25 cellular contexts compared by ENCODE assay signal in the genomic region with DNA sequence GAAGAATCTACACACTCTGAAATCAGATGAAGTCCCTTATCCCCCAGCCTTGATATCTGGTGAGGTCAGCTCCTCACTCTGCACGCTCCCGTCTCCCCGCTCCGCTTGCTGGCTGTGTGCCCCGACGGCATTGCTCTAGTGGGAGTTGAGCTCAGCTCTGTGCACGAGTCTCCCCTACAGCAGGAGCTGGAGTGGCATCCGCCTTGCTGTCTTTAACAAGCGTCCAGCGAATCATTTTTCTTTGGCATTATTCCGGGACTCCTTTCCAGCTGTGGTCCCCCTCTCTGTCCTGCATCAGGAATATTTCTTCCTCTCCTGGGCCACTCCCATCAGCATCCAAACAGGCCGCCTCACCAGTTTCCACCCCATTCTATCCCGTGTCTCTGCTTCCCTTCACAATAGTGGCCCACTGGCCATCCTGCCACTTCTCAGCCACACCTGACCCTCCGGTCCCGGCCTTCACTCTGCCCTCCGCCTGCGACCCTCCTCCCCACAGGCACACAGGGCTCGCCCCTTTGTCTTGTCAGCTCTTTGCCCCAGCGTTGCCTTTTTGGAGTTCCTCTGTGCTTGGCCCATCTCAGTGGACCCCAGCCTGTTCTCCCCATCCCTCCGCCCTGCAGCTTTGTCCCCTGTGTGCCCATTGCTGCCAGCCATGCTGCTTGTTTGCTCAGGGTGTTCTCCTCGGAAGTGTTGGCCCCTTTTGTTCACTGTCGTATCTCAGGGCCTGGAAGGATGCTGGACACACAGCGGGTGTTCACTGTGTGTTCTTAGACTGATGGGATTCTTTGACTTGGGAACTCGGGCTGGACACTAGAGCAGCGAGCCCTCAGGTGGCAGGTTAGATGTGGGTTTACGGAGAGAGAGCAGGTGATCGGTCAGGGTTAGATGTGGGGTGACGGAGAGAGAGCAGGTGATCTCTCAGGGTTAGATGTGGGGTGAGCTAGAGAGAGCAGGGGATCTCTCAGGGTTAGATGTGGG.
DNase-seq lines count a peak whose midpoint lies in the region; ATAC-seq and TF ChIP-seq lines count a peak whose summit lies in the region.
"Had no signal": no experiment of that assay in that cellular context is flagged by ENCODE, and none has a peak within 500 bp of the region (broad histone marks: within the 10 kb centered on the region; RNA-seq: fewer than 3 reads in every experiment).

No MANE protein-coding gene starts in this region.

- TF ChIP-seq POLR2A in stomach (IDR thresholded peaks at IDR 0.05): no peak

- no peaks in the 10 kb centered on the region for H3K36me3 Mint-ChIP-seq in neural crest cell (ENCODE audit: low read depth)
- H3K36me3 Mint-ChIP-seq: activated naive CD4-positive, alpha-beta T cell treated with anti-CD3 and anti-CD28 coated beads, Interleukin-2, amount 50 U/mL, for 24 hours had no signal

- no peaks in the 10 kb centered on the region for H3K4me1 Mint-ChIP-seq in neural crest cell
- H3K4me1 Mint-ChIP-seq: activated naive CD4-positive, alpha-beta T cell treated with anti-CD3 and anti-CD28 coated beads, Interleukin-2, amount 50 U/mL, for 24 hours; stimulated activated effector memory CD8-positive, alpha-beta T cell treated with anti-CD3 and anti-CD28 coated beads, Interleukin-12 subunit alpha, Interleukin-12 subunit beta, amount 100 ng/mL, for 72 hours had no signal

- no peaks in the 10 kb centered on the region for H3K9me3 ChIP-seq in left ventricle myocardium inferior (replicated peaks)
- H3K9me3 ChIP-seq in stomach: no peaks in the 10 kb centered on the region
- H3K9me3 ChIP-seq: Caco-2 had no signal

- H3K27ac ChIP-seq in left ventricle myocardium inferior (replicated peaks) (no peak overlapping the region), coronary artery (no peak overlapping the region), stomach (no peak overlapping the region)

- no peaks in the 10 kb centered on the region for H3K36me3 ChIP-seq in left ventricle myocardium inferior
- H3K36me3 ChIP-seq in stomach: no peaks in the 10 kb centered on the region

- H3K4me3 ChIP-seq in left ventricle myocardium inferior (no peak overlapping the region), coronary artery (no peak overlapping the region), stomach (no peak overlapping the region)

- TF ChIP-seq CTCF in left ventricle myocardium inferior (IDR thresholded peaks at IDR 0.05; ENCODE audit: borderline replicate concordance) (no peak), coronary artery (IDR thresholded peaks at IDR 0.05) (no peak), neural crest cell (conservative IDR thresholded peaks at IDR 0.05) (no peak), stomach (IDR thresholded peaks at IDR 0.05) (no peak)

- intact Hi-C loops in cardiac septum (cut with DNase I): no loop called here
- intact Hi-C loops in left ventricle myocardium inferior (cut with micrococcal nuclease): no loop called here
- intact Hi-C loops in stomach (cut with DNase I; ENCODE audit: low total_unique reads): no loop called here

- DNase-seq in cardiac septum (ENCODE audit: low spot score) (peak; percentile 70), left ventricle myocardium inferior (no peak), coronary artery (ENCODE audit: low spot score) (peak; percentile 65), neural crest cell (ENCODE audit: low read depth, low spot score) (no peak), stomach (peak; percentile 22), NCI-H510A (lab: John Stamatoyannopoulos, UW) (no peak), SW480 (ENCODE audit: low spot score) (no peak)
- DNase-seq: activated CD4-positive, CD25-positive, alpha-beta regulatory T cell treated with anti-CD3 and anti-CD28 coated beads, Interleukin-2, amount 50 U/mL, for 72 hours; amygdala; C1 segment of cervical spinal cord; Caco-2; DND-41; effector memory CD8-positive, alpha-beta T cell; foreskin melanocyte; HCEC 1CT; left colon; mesendoderm; NCI-H1436; NCI-H2081 treated with DMSO at 0.1 percent for 48 hours; NCI-H226; nucleus accumbens had no signal

- no peak overlapping the region for H3K4me3 Mint-ChIP-seq in neural crest cell
- H3K4me3 Mint-ChIP-seq: activated naive CD4-positive, alpha-beta T cell treated with anti-CD3 and anti-CD28 coated beads, Interleukin-2, amount 50 U/mL, for 24 hours; effector memory CD8-positive, alpha-beta T cell; stimulated activated effector memory CD8-positive, alpha-beta T cell treated with anti-CD3 and anti-CD28 coated beads, Interleukin-12 subunit alpha, Interleukin-12 subunit beta, amount 100 ng/mL, for 72 hours had no signal

- no peak for TF ChIP-seq EP300 in stomach (IDR thresholded peaks at IDR 0.05)

- peaks cover 8% of the 10 kb centered on the region for H3K27me3 Mint-ChIP-seq in neural crest cell (ENCODE audit: low read depth)
- H3K27me3 Mint-ChIP-seq: activated naive CD4-positive, alpha-beta T cell treated with anti-CD3 and anti-CD28 coated beads, Interleukin-2, amount 50 U/mL, for 24 hours had no signal

- H3K27me3 ChIP-seq in left ventricle myocardium inferior (ENCODE audit: low read depth): peaks cover 75% of the 10 kb centered on the region
- peaks cover 0 to 79% (median 0%) of the 10 kb centered on the region in 3 donors for H3K27me3 ChIP-seq in stomach

- WGBS in stomach, 5 donors: 65 to 71% (median 70%) methylated on average over 28 of the region's 28 CpGs

- H3K4me1 ChIP-seq in left ventricle myocardium inferior (no peaks in the 10 kb centered on the region), stomach (no peaks in the 10 kb centered on the region)
- H3K4me1 ChIP-seq: Caco-2 had no signal

- H3K27ac Mint-ChIP-seq in neural crest cell (ENCODE audit: unreplicated experiment): peak overlapping the region; percentile 71
- H3K27ac Mint-ChIP-seq: activated naive CD4-positive, alpha-beta T cell treated with anti-CD3 and anti-CD28 coated beads, Interleukin-2, amount 50 U/mL, for 24 hours; effector memory CD8-positive, alpha-beta T cell; stimulated activated effector memory CD8-positive, alpha-beta T cell treated with anti-CD3 and anti-CD28 coated beads, Interleukin-12 subunit alpha, Interleukin-12 subunit beta, amount 100 ng/mL, for 72 hours had no signal

- no peaks in the 10 kb centered on the region for H3K9me3 Mint-ChIP-seq in neural crest cell
- H3K9me3 Mint-ChIP-seq: activated naive CD4-positive, alpha-beta T cell treated with anti-CD3 and anti-CD28 coated beads, Interleukin-2, amount 50 U/mL, for 24 hours; effector memory CD8-positive, alpha-beta T cell; stimulated activated effector memory CD8-positive, alpha-beta T cell treated with anti-CD3 and anti-CD28 coated beads, Interleukin-12 subunit alpha, Interleukin-12 subunit beta, amount 100 ng/mL, for 72 hours had no signal

- ATAC-seq in HG03039 (IDR thresholded peaks at IDR 0.05; ENCODE audit: unreplicated experiment): no peak
- ATAC-seq: effector memory CD8-positive, alpha-beta T cell; esophagus mucosa; left colon; stimulated activated effector memory CD8-positive, alpha-beta T cell treated with anti-CD3 and anti-CD28 coated beads, Interleukin-12 subunit alpha, Interleukin-12 subunit beta, amount 100 ng/mL, for 72 hours had no signal

Comparison
In these comparisons a context has a peak if more than half of its experiments do, and no peak if none do; other contexts are left out.
1. DNase-seq: peak in cardiac septum (single experiment), coronary artery (single experiment) and stomach (single experiment); none in left ventricle myocardium inferior (single experiment), neural crest cell (single experiment), NCI-H510A (single experiment) and SW480 (single experiment).